Comparison of ENCODE assay signal across 18 cellular contexts in the genomic region with DNA sequence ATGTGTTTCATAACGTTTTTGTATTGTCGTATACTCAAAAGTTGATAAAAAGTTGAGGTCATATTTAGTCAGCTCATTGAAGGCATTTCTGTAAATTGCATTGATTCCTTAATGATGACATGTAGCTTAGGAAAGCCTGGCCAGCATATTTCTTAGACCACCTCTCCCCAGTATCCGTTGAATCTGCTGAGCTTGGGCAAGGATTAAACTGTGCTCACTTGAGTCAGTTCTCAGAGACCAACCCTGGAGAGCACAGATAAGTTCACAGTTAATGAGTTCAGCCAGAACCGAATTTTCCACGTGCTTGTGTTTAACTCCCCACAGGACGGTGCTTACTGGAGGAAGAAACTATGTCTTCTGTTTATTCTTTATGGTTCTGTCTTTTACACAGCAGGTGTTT.
DNase-seq lines count a peak whose midpoint lies in the region; ATAC-seq and TF ChIP-seq lines count a peak whose summit lies in the region.
"Had no signal": no experiment of that assay in that cellular context is flagged by ENCODE, and none has a peak within 500 bp of the region (broad histone marks: within the 10 kb centered on the region; RNA-seq: fewer than 3 reads in every experiment).

No MANE protein-coding gene starts in this region.

- H4K8ac ChIP-seq in neuronal stem cell (ENCODE audit: low read depth, low read length) = no peak overlapping the region

- CTCF ChIA-PET in AG04450 (lab: Charles Lee) = interaction anchor here (0.6 to 2.9 kb wide), 6 partner anchors 24 to 345 kb away, joined by 3 to 9 read pairs (median 3); no protein-coding TSS in a partner anchor
- CTCF ChIA-PET in activated CD4-positive, alpha-beta T cell treated with anti-CD3 and anti-CD28 coated beads for 36 hours (lab: Charles Lee) = interaction anchor here (0.7 kb wide), 1 partner anchor 28 kb away, joined by 3 read pairs; no protein-coding TSS in a partner anchor

- peaks cover 9% of the 10 kb centered on the region for H3K4me1 Mint-ChIP-seq in activated CD4-positive, alpha-beta T cell treated with anti-CD3 and anti-CD28 coated beads for 36 hours

- POLR2A ChIA-PET in AG04450 (lab: Yijun Ruan, JAX) = interaction anchor here (0.6 kb wide), 1 partner anchor 1057 kb away, joined by 3 read pairs; no protein-coding TSS in a partner anchor
- POLR2A ChIA-PET in activated CD4-positive, alpha-beta T cell treated with anti-CD3 and anti-CD28 coated beads for 36 hours (lab: Charles Lee) = no interaction called here

- no peak overlapping the region for H3K18ac ChIP-seq in neuronal stem cell (ENCODE audit: low read length)

- intact Hi-C loops in activated CD4-positive, alpha-beta T cell treated with anti-CD3 and anti-CD28 coated beads for 36 hours (cut with DNase I, micrococcal nuclease) = no loop called here

- DNase-seq in AG04450 (ENCODE audit: low read depth, low spot score) = peak; percentile 38
- DNase-seq in HS-5 (ENCODE audit: low read depth) = peak; percentile 39
- DNase-seq in dermis blood vessel endothelial cell = peak; percentile 46
- peak; percentile 52 for DNase-seq in left kidney (ENCODE audit: low read depth, low spot score)
- no peak for DNase-seq in neuronal stem cell (ENCODE audit: low spot score)
- no peak for DNase-seq in NCI-H2107 (lab: John Stamatoyannopoulos, UW)
- no peak for DNase-seq in SIG-M5 treated with dmso at 0.1 percent for 504 hours (lab: John Stamatoyannopoulos, UW; ENCODE audit: unreplicated experiment)
- DNase-seq in activated CD4-positive, alpha-beta T cell treated with anti-CD3 and anti-CD28 coated beads for 36 hours = no peak
- DNase-seq: amniotic stem cell, midbrain, NCI-H2029, NCI-H526, pancreas, PC-3 had no signal

- no peak overlapping the region for H2BK5ac ChIP-seq in neuronal stem cell (ENCODE audit: low read length)

- H2BK120ac ChIP-seq in neuronal stem cell (ENCODE audit: low read depth, low read length) = no peak overlapping the region

- H3K36me3 Mint-ChIP-seq in activated CD4-positive, alpha-beta T cell treated with anti-CD3 and anti-CD28 coated beads for 36 hours (ENCODE audit: low read depth) = peaks cover 13% of the 10 kb centered on the region

- H3K23ac ChIP-seq in neuronal stem cell (ENCODE audit: low read depth, low read length, poor library complexity) = no peak overlapping the region

- H3K27ac ChIP-seq in AG04450 (ENCODE audit: low read depth, low read length) (peak overlapping the region; percentile 42), neuronal stem cell (replicated peaks; ENCODE audit: low read length) (no peak overlapping the region)
- H3K27ac ChIP-seq: A549, pancreas had no signal

- no peak for TF ChIP-seq CTCF in AG04450 (IDR thresholded peaks at IDR 0.05; ENCODE audit: low read depth, low read length)

- H3K27me3 ChIP-seq in AG04450 (ENCODE audit: control insufficient read depth, insufficient read depth, low read length) = no peaks in the 10 kb centered on the region
- no peaks in the 10 kb centered on the region for H3K27me3 ChIP-seq in neuronal stem cell (ENCODE audit: control insufficient read depth in 3 of 3, insufficient read depth in 3 of 3, low read depth in 1 of 3, low read length in 3 of 3)
- H3K27me3 ChIP-seq: pancreas had no signal

- no peak overlapping the region for H2AFZ ChIP-seq in neuronal stem cell (ENCODE audit: low read length)

- no peak overlapping the region for H3K4me2 ChIP-seq in neuronal stem cell (ENCODE audit: insufficient read depth, low read length, poor library complexity, severe bottlenecking)
- H3K4me2 ChIP-seq: A549 had no signal

- no peak overlapping the region for H2BK15ac ChIP-seq in neuronal stem cell (ENCODE audit: low read length)

- H3K4me3 ChIP-seq in AG04450 (ENCODE audit: low read depth, low read length) (no peak overlapping the region), neuronal stem cell (ENCODE audit: low read length in 2 of 2) (no peak overlapping the region)
- H3K4me3 ChIP-seq: A549, pancreas had no signal

- no CpG with 5 or more reads among the region's 6 CpGs for WGBS in neuronal stem cell (ENCODE audit: extremely low coverage in 2 of 2, insufficient read length in 2 of 2, insufficient replicate concordance in 1 of 2), 2 donors

- ATAC-seq in activated CD4-positive, alpha-beta T cell treated with anti-CD3 and anti-CD28 coated beads for 36 hours = no peak
- ATAC-seq: A549, PC-3 had no signal

- H3K4me1 ChIP-seq in neuronal stem cell (ENCODE audit: control insufficient read depth in 2 of 2, insufficient read depth in 1 of 2, low read depth in 1 of 2, low read length in 2 of 2) = peaks cover 0 to 4% of the 10 kb centered on the region in 2 donors
- H3K4me1 ChIP-seq: A549 had no signal

- H2BK12ac ChIP-seq in neuronal stem cell (ENCODE audit: low read length) = no peak overlapping the region

- no peak overlapping the region for H3K9ac ChIP-seq in neuronal stem cell (ENCODE audit: low read depth, low read length, poor library complexity)

- no peak overlapping the region for H2AK5ac ChIP-seq in neuronal stem cell (ENCODE audit: low read depth, low read length)

- H3K9me3 Mint-ChIP-seq in activated CD4-positive, alpha-beta T cell treated with anti-CD3 and anti-CD28 coated beads for 36 hours (ENCODE audit: low read depth) = no peaks in the 10 kb centered on the region
- H3K9me3 Mint-ChIP-seq: activated T-helper 2 cell treated with anti-CD3 and anti-CD28 coated beads, Interferon-gamma antibody, Interleukin-2, Interleukin-4, amounts not matched to agents 10 μg/mL and 5 μg/mL and 100 μg/mL, durations not matched to agents 14 hours and 24 hours and 36 hours; dendritic cell treated with granulocyte-macrophage colony-stimulating factor and Interleukin-4, amounts not matched to agents 40 ng/mL and 50 ng/mL, for 4 days had no signal

- H3K14ac ChIP-seq in neuronal stem cell (ENCODE audit: low read length) = no peak overlapping the region

- H3K27ac Mint-ChIP-seq in activated CD4-positive, alpha-beta T cell treated with anti-CD3 and anti-CD28 coated beads for 36 hours = no peak overlapping the region
- H3K27ac Mint-ChIP-seq: activated T-helper 2 cell treated with anti-CD3 and anti-CD28 coated beads, Interferon-gamma antibody, Interleukin-2, Interleukin-4, amounts not matched to agents 10 μg/mL and 5 μg/mL and 100 μg/mL, durations not matched to agents 14 hours and 24 hours and 36 hours; dendritic cell treated with granulocyte-macrophage colony-stimulating factor and Interleukin-4, amounts not matched to agents 40 ng/mL and 50 ng/mL, for 4 days had no signal

- no peak overlapping the region for H4K91ac ChIP-seq in neuronal stem cell (ENCODE audit: low read depth, low read length, poor library complexity)

- no peak overlapping the region for H3K4me3 Mint-ChIP-seq in activated CD4-positive, alpha-beta T cell treated with anti-CD3 and anti-CD28 coated beads for 36 hours
- H3K4me3 Mint-ChIP-seq: dendritic cell treated with granulocyte-macrophage colony-stimulating factor and Interleukin-4, amounts not matched to agents 40 ng/mL and 50 ng/mL, for 4 days had no signal

- no peak overlapping the region for H3K4ac ChIP-seq in neuronal stem cell (ENCODE audit: low read length)

- H3K79me1 ChIP-seq in neuronal stem cell (ENCODE audit: low read depth, low read length) = no peaks in the 10 kb centered on the region

- no peaks in the 10 kb centered on the region for H3K36me3 ChIP-seq in neuronal stem cell (replicated peaks in 1 of 2; ENCODE audit: control insufficient read depth in 2 of 2, insufficient read depth in 2 of 2, low read length in 2 of 2)
- H3K36me3 ChIP-seq: pancreas had no signal

- no peaks in the 10 kb centered on the region for H3K27me3 Mint-ChIP-seq in activated CD4-positive, alpha-beta T cell treated with anti-CD3 and anti-CD28 coated beads for 36 hours
- H3K27me3 Mint-ChIP-seq: dendritic cell treated with granulocyte-macrophage colony-stimulating factor and Interleukin-4, amounts not matched to agents 40 ng/mL and 50 ng/mL, for 4 days had no signal

- H3K9me3 ChIP-seq in AG04450 (ENCODE audit: control insufficient read depth, insufficient read depth, low read length) = no peaks in the 10 kb centered on the region; the same call in 1 of the 2 replicates
- no peaks in the 10 kb centered on the region for H3K9me3 ChIP-seq in neuronal stem cell (replicated peaks in 1 of 2; ENCODE audit: control insufficient read depth in 2 of 2, insufficient read depth in 1 of 2, low read depth in 1 of 2, low read length in 2 of 2)
- H3K9me3 ChIP-seq: A549, Caco-2, pancreas had no signal

Comparison
In these comparisons a context has a peak if more than half of its experiments do, and no peak if none do; other contexts are left out.
1. DNase-seq: peak in AG04450 (single experiment), HS-5 (single experiment), dermis blood vessel endothelial cell (single experiment) and left kidney (single experiment); none in neuronal stem cell (single experiment), NCI-H2107 (single experiment), SIG-M5 treated with dmso at 0.1 percent for 504 hours (single experiment) and activated CD4-positive, alpha-beta T cell treated with anti-CD3 and anti-CD28 coated beads for 36 hours (single experiment).